In genomic region chr12:6745751-6746525, GRCh38 we compare ENCODE assay signal across 9 cellular contexts. TPM values are rescaled to one million over a fixed set of nuclear protein-coding genes. Genes with fewer than 3 reads are reported as not detected.
A peak's percentile ranks its signal among the peaks of the same experiment; 100 is the strongest.
DNase-seq lines count a peak whose midpoint lies in the region; ATAC-seq, FAIRE-seq and TF ChIP-seq lines count a peak whose summit lies in the region.
"Had no signal": no experiment of that assay in that cellular context is flagged by ENCODE, and none has a peak within 500 bp of the region (broad histone marks: within the 10 kb centered on the region; RNA-seq: fewer than 3 reads in every experiment).

No MANE protein-coding gene starts in this region.

- H3K79me2 ChIP-seq in OCI-LY1 (ENCODE audit: insufficient read depth, low read length), result no peaks in the 10 kb centered on the region
- no peaks in the 10 kb centered on the region for H3K79me2 ChIP-seq in trophoblast cell (ENCODE audit: control insufficient read depth, insufficient read depth, low read length, poor library complexity)

- peaks cover 8% of the 10 kb centered on the region for H3K4me1 ChIP-seq in OCI-LY1 (ENCODE audit: insufficient read depth, low read length, severe bottlenecking)
- peaks cover 15 to 19% of the 10 kb centered on the region in 2 experiments for H3K4me1 ChIP-seq in trophoblast cell (ENCODE audit: control insufficient read depth in 1 of 2, insufficient read depth in 2 of 2, low read length in 2 of 2)

- no peak overlapping the region for H3K18ac ChIP-seq in trophoblast cell (ENCODE audit: low read length)

- H2AK5ac ChIP-seq in trophoblast cell (ENCODE audit: low read length), result no peak overlapping the region

- no peaks in the 10 kb centered on the region for H3K79me1 ChIP-seq in trophoblast cell (ENCODE audit: low read length)

- no peaks in the 10 kb centered on the region for H3K9me2 ChIP-seq in OCI-LY1 (ENCODE audit: low read depth, low read length)

- no peak overlapping the region for H4K12ac ChIP-seq in trophoblast cell (ENCODE audit: low read depth, low read length)

- H2BK120ac ChIP-seq in trophoblast cell (ENCODE audit: insufficient read depth, low read length, poor library complexity), result no peak overlapping the region

- H3F3A ChIP-seq in OCI-LY1 (ENCODE audit: insufficient read depth, low read length), result no peaks in the 10 kb centered on the region

- H3K9ac ChIP-seq in OCI-LY1 (ENCODE audit: low read length) (no peak overlapping the region), trophoblast cell (ENCODE audit: low read length) (no peak overlapping the region)

- H4K8ac ChIP-seq in trophoblast cell (ENCODE audit: low read depth, low read length), result no peak overlapping the region

- peak overlapping the region; percentile 52 for H4K91ac ChIP-seq in trophoblast cell (ENCODE audit: low read depth, low read length)

- H3K27ac ChIP-seq in OCI-LY1 (ENCODE audit: low read depth, low read length, poor library complexity, severe bottlenecking) (peak overlapping the region; percentile 60), trophoblast cell (ENCODE audit: low read depth, low read length) (peak overlapping the region; percentile 48)

- FAIRE-seq in GM12892 (lab: Jason Lieb, UNC), result peak; percentile 64

- TF ChIP-seq POLR2A in GM12892 (IDR thresholded peaks at IDR 0.05; ENCODE audit: low read depth, low read length), result peak; percentile 48; the same call in 1 of the 2 replicates

- WGBS in trophoblast cell (ENCODE audit: extremely low coverage, insufficient coverage, insufficient read length), result no CpG with 5 or more reads among the region's 13 CpGs

- no peaks in the 10 kb centered on the region for H4K20me1 ChIP-seq in OCI-LY1 (ENCODE audit: insufficient read depth, low read length)

- peak overlapping the region; percentile 12; the same call in 1 of the 2 replicates for H3K4me2 ChIP-seq in OCI-LY1 (ENCODE audit: low read length)
- no peak overlapping the region for H3K4me2 ChIP-seq in trophoblast cell (ENCODE audit: low read length)

- H3K14ac ChIP-seq in trophoblast cell (ENCODE audit: low read length), result no peak overlapping the region

- no peak overlapping the region for H3K23ac ChIP-seq in trophoblast cell (ENCODE audit: low read length)

- no peak for TF ChIP-seq CTCF in OCI-LY1 (IDR thresholded peaks at IDR 0.05; ENCODE audit: low read length)

- H3K4me3 ChIP-seq in OCI-LY1 (ENCODE audit: low read depth, low read length, poor library complexity, severe bottlenecking) (no peak overlapping the region), trophoblast cell (ENCODE audit: low read depth, low read length) (no peak overlapping the region)

- H2BK12ac ChIP-seq in trophoblast cell (ENCODE audit: low read length), result no peak overlapping the region

- DNase-seq in GM12892 (ENCODE audit: insufficient read length) (no peak), dermis blood vessel endothelial cell (peak; percentile 29), trophoblast cell (peak; percentile 46 to 60), COLO829 (ENCODE audit: low spot score) (no peak), ureter (ENCODE audit: low spot score) (no peak)
- DNase-seq: stimulated activated CD8-positive, alpha-beta memory T cell treated with anti-CD3 and anti-CD28 coated beads, Interleukin-4, amount 100 ng/mL, for 48 hours had no signal

- H3K4ac ChIP-seq in trophoblast cell (ENCODE audit: low read depth, low read length), result no peak overlapping the region

- H3K27me3 ChIP-seq in OCI-LY1 (ENCODE audit: insufficient read depth, low read length) (no peaks in the 10 kb centered on the region), trophoblast cell (ENCODE audit: insufficient read depth, low read length) (no peaks in the 10 kb centered on the region)

- H3K9me3 ChIP-seq in OCI-LY1 (ENCODE audit: low read length) (peaks cover 9% of the 10 kb centered on the region; the same call in 1 of the 2 replicates), trophoblast cell (ENCODE audit: insufficient read depth, low read depth, low read length) (peaks cover 5% of the 10 kb centered on the region)

- ATAC-seq in HG03196 (IDR thresholded peaks at IDR 0.05; ENCODE audit: unreplicated experiment) (no peak), HG02970 (IDR thresholded peaks at IDR 0.05; ENCODE audit: low FRiP score, unreplicated experiment) (no peak)

- peak overlapping the region; percentile 6 for H2BK5ac ChIP-seq in trophoblast cell (ENCODE audit: low read depth, low read length, poor library complexity)

- H3K36me3 ChIP-seq in OCI-LY1 (ENCODE audit: insufficient read depth, low read length) (peaks cover 58% of the 10 kb centered on the region), trophoblast cell (ENCODE audit: control insufficient read depth in 1 of 2, insufficient read depth in 2 of 2, low read length in 2 of 2) (peaks cover 37 to 51% of the 10 kb centered on the region in 2 experiments)

- H2AFZ ChIP-seq in OCI-LY1 (ENCODE audit: low read length), result no peak overlapping the region
- H2AFZ ChIP-seq in trophoblast cell (ENCODE audit: insufficient read depth, low read length, poor library complexity), result no peak overlapping the region

RNA-seq across cellular contexts. Expression of gene MLF2, which starts 7.0 kb away (rescaled TPM):
- polyA plus RNA-seq in GM12892 (2012; ENCODE audit: missing spikeins), result 82.5 TPM
- total RNA-seq in dermis blood vessel endothelial cell (107 and 161 TPM in 2 replicates), ureter (139 TPM)
- 219 and 234 TPM in 2 replicates for polyA plus RNA-seq in trophoblast cell (2013)

RNA-seq across cellular contexts. Expression of gene PTMS, which starts 20.2 kb away (rescaled TPM):
- polyA plus RNA-seq in GM12892 (2012; ENCODE audit: missing spikeins), result 29.4 TPM
- total RNA-seq in dermis blood vessel endothelial cell (65.5 and 130 TPM in 2 replicates), ureter (288 TPM)
- polyA plus RNA-seq in trophoblast cell (2013), result 441 and 482 TPM in 2 replicates

RNA-seq across cellular contexts. Expression of gene COPS7A, which starts 22.1 kb away (rescaled TPM):
- polyA plus RNA-seq in GM12892 (2012; ENCODE audit: missing spikeins), result 37.3 TPM
- total RNA-seq in dermis blood vessel endothelial cell, result 31.7 and 41.4 TPM in 2 replicates
- 30.5 and 31.7 TPM in 2 replicates for polyA plus RNA-seq in trophoblast cell (2013)
- 77.9 TPM for total RNA-seq in ureter

RNA-seq across cellular contexts. Expression of gene LAG3, which starts 26.4 kb away (rescaled TPM):
- polyA plus RNA-seq in GM12892 (2012; ENCODE audit: missing spikeins), result 0.74 TPM
- total RNA-seq in dermis blood vessel endothelial cell (under 0.01 and 0.05 TPM in 2 replicates), ureter (2.3 TPM)
- polyA plus RNA-seq in trophoblast cell (2013), result 0.29 and 0.37 TPM in 2 replicates

RNA-seq across cellular contexts. Expression of gene CD4, which starts 43.4 kb away (rescaled TPM):
- not detected for polyA plus RNA-seq in GM12892 (2012; ENCODE audit: missing spikeins)
- total RNA-seq in dermis blood vessel endothelial cell, result not detected in 2 replicates
- polyA plus RNA-seq in trophoblast cell (2013), result 0.04 TPM in 2 replicates
- total RNA-seq in ureter, result 18.0 TPM

Comparison
In these comparisons a context has a peak if more than half of its experiments do, and no peak if none do; other contexts are left out.
1. DNase-seq: peak in dermis blood vessel endothelial cell (single experiment) and trophoblast cell (2 of 2); none in GM12892 (single experiment), COLO829 (single experiment) and ureter (single experiment).